ENCODE assay signal across 1 cellular context in the genomic region with DNA sequence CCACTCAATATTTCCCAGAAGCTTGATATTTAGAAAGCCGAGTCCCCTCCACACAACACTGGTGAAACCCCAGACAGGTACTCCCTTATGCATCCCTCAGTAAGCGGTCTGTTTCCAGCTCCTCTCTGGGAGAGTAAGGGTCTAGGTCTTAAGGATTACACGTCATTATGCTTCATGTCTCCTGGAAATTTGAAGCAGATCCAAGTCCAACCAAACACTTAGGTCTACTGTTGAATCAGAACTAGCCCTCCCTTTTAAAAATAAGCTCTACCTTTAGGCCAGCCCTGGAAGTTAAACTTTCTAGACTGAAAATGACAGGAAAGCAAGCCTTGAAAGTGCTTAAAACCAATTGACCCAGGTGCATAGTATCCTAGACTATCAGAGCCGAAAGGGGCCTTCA.
TF ChIP-seq lines count a peak whose summit lies in the region.

No MANE protein-coding gene starts in this region.

TF ChIP-seq in GM12878, 131 proteins besides CTCF, POLR2A, EP300 and RAD21:
- TF ChIP-seq, protein P1, sequence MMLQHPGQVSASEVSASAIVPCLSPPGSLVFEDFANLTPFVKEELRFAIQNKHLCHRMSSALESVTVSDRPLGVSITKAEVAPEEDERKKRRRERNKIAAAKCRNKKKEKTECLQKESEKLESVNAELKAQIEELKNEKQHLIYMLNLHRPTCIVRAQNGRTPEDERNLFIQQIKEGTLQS (IDR thresholded peaks at IDR 0.05; ENCODE audit: borderline replicate concordance, extremely low read depth, low read depth, low read length) = no peak
- TF ChIP-seq NR2C2 (IDR thresholded peaks at IDR 0.05; ENCODE audit: borderline replicate concordance, control insufficient read depth, insufficient read length, low read depth) (no peak), NFYA (IDR thresholded peaks at IDR 0.05; ENCODE audit: borderline replicate concordance, low read depth, low read length) (no peak), GATAD2B (conservative IDR thresholded peaks at IDR 0.05; ENCODE audit: low read depth) (no peak), KAT2A (conservative IDR thresholded peaks at IDR 0.05; ENCODE audit: control insufficient read depth, low read depth, low read length) (no peak), RB1 (IDR thresholded peaks at IDR 0.05; ENCODE audit: borderline replicate concordance) (no peak), POLR2AphosphoS2 (IDR thresholded peaks at IDR 0.05; ENCODE audit: low read depth, low read length) (no peak), EGR1 (IDR thresholded peaks at IDR 0.05; ENCODE audit: borderline replicate concordance in 1 of 2, low read depth in 2 of 2, low read length in 2 of 2) (no peak), SMC3 (IDR thresholded peaks at IDR 0.05; ENCODE audit: borderline replicate concordance, low read length) (no peak), KLF5 (IDR thresholded peaks at IDR 0.05; ENCODE audit: partially characterized antibody) (no peak), ASH2L (IDR thresholded peaks at IDR 0.05; ENCODE audit: borderline replicate concordance, low read depth) (no peak), GABPA (IDR thresholded peaks at IDR 0.05; ENCODE audit: low read depth) (no peak), HDAC2 (IDR thresholded peaks at IDR 0.05) (no peak)
- TF ChIP-seq, protein P2, sequence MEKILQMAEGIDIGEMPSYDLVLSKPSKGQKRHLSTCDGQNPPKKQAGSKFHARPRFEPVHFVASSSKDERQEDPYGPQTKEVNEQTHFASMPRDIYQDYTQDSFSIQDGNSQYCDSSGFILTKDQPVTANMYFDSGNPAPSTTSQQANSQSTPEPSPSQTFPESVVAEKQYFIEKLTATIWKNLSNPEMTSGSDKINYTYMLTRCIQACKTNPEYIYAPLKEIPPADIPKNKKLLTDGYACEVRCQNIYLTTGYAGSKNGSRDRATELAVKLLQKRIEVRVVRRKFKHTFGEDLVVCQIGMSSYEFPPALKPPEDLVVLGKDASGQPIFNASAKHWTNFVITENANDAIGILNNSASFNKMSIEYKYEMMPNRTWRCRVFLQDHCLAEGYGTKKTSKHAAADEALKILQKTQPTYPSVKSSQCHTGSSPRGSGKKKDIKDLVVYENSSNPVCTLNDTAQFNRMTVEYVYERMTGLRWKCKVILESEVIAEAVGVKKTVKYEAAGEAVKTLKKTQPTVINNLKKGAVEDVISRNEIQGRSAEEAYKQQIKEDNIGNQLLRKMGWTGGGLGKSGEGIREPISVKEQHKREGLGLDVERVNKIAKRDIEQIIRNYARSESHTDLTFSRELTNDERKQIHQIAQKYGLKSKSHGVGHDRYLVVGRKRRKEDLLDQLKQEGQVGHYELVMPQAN (conservative IDR thresholded peaks at IDR 0.05) = no peak
- TF ChIP-seq, protein P3, sequence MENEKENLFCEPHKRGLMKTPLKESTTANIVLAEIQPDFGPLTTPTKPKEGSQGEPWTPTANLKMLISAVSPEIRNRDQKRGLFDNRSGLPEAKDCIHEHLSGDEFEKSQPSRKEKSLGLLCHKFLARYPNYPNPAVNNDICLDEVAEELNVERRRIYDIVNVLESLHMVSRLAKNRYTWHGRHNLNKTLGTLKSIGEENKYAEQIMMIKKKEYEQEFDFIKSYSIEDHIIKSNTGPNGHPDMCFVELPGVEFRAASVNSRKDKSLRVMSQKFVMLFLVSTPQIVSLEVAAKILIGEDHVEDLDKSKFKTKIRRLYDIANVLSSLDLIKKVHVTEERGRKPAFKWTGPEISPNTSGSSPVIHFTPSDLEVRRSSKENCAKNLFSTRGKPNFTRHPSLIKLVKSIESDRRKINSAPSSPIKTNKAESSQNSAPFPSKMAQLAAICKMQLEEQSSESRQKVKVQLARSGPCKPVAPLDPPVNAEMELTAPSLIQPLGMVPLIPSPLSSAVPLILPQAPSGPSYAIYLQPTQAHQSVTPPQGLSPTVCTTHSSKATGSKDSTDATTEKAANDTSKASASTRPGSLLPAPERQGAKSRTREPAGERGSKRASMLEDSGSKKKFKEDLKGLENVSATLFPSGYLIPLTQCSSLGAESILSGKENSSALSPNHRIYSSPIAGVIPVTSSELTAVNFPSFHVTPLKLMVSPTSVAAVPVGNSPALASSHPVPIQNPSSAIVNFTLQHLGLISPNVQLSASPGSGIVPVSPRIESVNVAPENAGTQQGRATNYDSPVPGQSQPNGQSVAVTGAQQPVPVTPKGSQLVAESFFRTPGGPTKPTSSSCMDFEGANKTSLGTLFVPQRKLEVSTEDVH (IDR thresholded peaks at IDR 0.05; ENCODE audit: low read depth, partially characterized antibody) = no peak
